27 cellular contexts compared by ENCODE assay signal in genomic region chr7:131300572-131301466, GRCh38. TPM values are rescaled to one million over a fixed set of nuclear protein-coding genes. Genes with fewer than 3 reads are reported as not detected.
DNase-seq lines count a peak whose midpoint lies in the region; ATAC-seq, FAIRE-seq and TF ChIP-seq lines count a peak whose summit lies in the region.
"Had no signal": no experiment of that assay in that cellular context is flagged by ENCODE, and none has a peak within 500 bp of the region (broad histone marks: within the 10 kb centered on the region; RNA-seq: fewer than 3 reads in every experiment).

No MANE protein-coding gene starts in this region.

- peak; percentile 22 for DNase-seq in astrocyte (ENCODE audit: low read depth)
- peak; percentile 33 for DNase-seq in fibroblast of pulmonary artery (ENCODE audit: low read depth)
- no peak for DNase-seq in HepG2 (ENCODE audit: low spot score)
- no peak for DNase-seq in NCI-H146 (lab: John Stamatoyannopoulos, UW)
- DNase-seq in H9, result no peak
- no peak for DNase-seq in stimulated activated effector memory CD8-positive, alpha-beta T cell treated with anti-CD3 and anti-CD28 coated beads, Interleukin-12 subunit alpha, Interleukin-12 subunit beta, amount 100 ng/mL, for 72 hours (ENCODE audit: low spot score in 2 of 2)
- no peak for DNase-seq in activated naive CD4-positive, alpha-beta T cell treated with Interleukin-2 at 50 U/mL for 16 hours
- DNase-seq: activated CD8-positive, alpha-beta memory T cell treated with anti-CD3 and anti-CD28 coated beads for 24 hours; CD8-positive, alpha-beta T cell; effector memory CD8-positive, alpha-beta T cell; left lung; NCI-H1048; NCI-H187 treated with DMSO at 0.1 percent for 48 hours; NCI-H2227 treated with DMSO at 0.1 percent for 48 hours; NCI-H748 treated with DMSO at 0.1 percent for 48 hours; OCI-M1; SHP77 treated with DMSO at 0.1 percent for 48 hours; stimulated activated CD4-positive, alpha-beta T cell treated with anti-CD3 and anti-CD28 coated beads, Interleukin-12 subunit alpha, Interleukin-12 subunit beta, amount 100 ng/mL, for 4 hours; stimulated activated naive CD8-positive, alpha-beta T cell treated with anti-CD3 and anti-CD28 coated beads, Interleukin-15, amount 100 ng/mL, for 72 hours had no signal

- no peaks in the 10 kb centered on the region for H3K27me3 Mint-ChIP-seq in astrocyte (ENCODE audit: low read depth, unreplicated experiment)
- H3K27me3 Mint-ChIP-seq in H9 (ENCODE audit: low read depth), result no peaks in the 10 kb centered on the region
- H3K27me3 Mint-ChIP-seq: activated naive CD4-positive, alpha-beta T cell treated with anti-CD3 and anti-CD28 coated beads, Interleukin-2, amount 50 U/mL, for 24 hours; effector memory CD8-positive, alpha-beta T cell; type B pancreatic cell had no signal

- intact Hi-C loops in HepG2 (cut with micrococcal nuclease; ENCODE audit: unreplicated experiment), result no loop called here

- TF ChIP-seq RAD21 in HepG2 (CRISPR knock-in tag; IDR thresholded peaks at IDR 0.05), result no peak

- H3K79me2 ChIP-seq in astrocyte (ENCODE audit: insufficient read depth, low read length) (no peaks in the 10 kb centered on the region), HepG2 (ENCODE audit: insufficient read depth, low read length) (no peaks in the 10 kb centered on the region), H9 (ENCODE audit: insufficient read depth, low read length) (no peaks in the 10 kb centered on the region)

- H2BK12ac ChIP-seq in H9 (ENCODE audit: insufficient read length, low read depth, low read length), result no peak overlapping the region

- no peak overlapping the region for H3K4me3 ChIP-seq in astrocyte (ENCODE audit: insufficient read depth, low read depth, low read length)
- H3K4me3 ChIP-seq in fibroblast of pulmonary artery (replicated peaks; ENCODE audit: low read depth, low read length), result no peak overlapping the region
- no peak overlapping the region for H3K4me3 ChIP-seq in HepG2 (replicated peaks in 1 of 3; ENCODE audit: insufficient read depth in 1 of 3, low read depth in 2 of 3, low read length in 3 of 3)
- no peak overlapping the region for H3K4me3 ChIP-seq in skeletal muscle tissue (ENCODE audit: low read length in 3 of 3)
- H3K4me3 ChIP-seq: ascending aorta, left lung had no signal

- H3K4me1 ChIP-seq in astrocyte (ENCODE audit: insufficient read depth, low read length) (no peaks in the 10 kb centered on the region), HepG2 (ENCODE audit: insufficient read depth, low read length) (peaks cover 62% of the 10 kb centered on the region), skeletal muscle tissue (ENCODE audit: control insufficient read depth in 3 of 3, insufficient read depth in 3 of 3, low read length in 3 of 3) (peaks cover 10 to 24% (median 11%) of the 10 kb centered on the region in 3 donors), H9 (ENCODE audit: insufficient read depth, low read length) (no peaks in the 10 kb centered on the region; the same call in 1 of the 2 replicates)
- H3K4me1 ChIP-seq: left lung had no signal

- H3K4me2 ChIP-seq in astrocyte (ENCODE audit: low read length) (no peak overlapping the region), HepG2 (ENCODE audit: low read depth, low read length) (no peak overlapping the region), H9 (ENCODE audit: insufficient read depth, insufficient read length, low read length) (no peak overlapping the region)

- H2AFZ ChIP-seq in astrocyte (ENCODE audit: low read depth, low read length) (no peak overlapping the region), HepG2 (ENCODE audit: low read length) (no peak overlapping the region), H9 (ENCODE audit: low read length) (no peak overlapping the region)

- H3K9me3 Mint-ChIP-seq in astrocyte (ENCODE audit: unreplicated experiment), result no peaks in the 10 kb centered on the region
- peaks cover 2% of the 10 kb centered on the region in 2 experiments; a peak in 3 of 5 replicates for H3K9me3 Mint-ChIP-seq in H9
- H3K9me3 Mint-ChIP-seq in stimulated activated effector memory CD8-positive, alpha-beta T cell treated with anti-CD3 and anti-CD28 coated beads, Interleukin-12 subunit alpha, Interleukin-12 subunit beta, amount 100 ng/mL, for 72 hours, result no peaks in the 10 kb centered on the region
- H3K9me3 Mint-ChIP-seq: activated naive CD4-positive, alpha-beta T cell treated with anti-CD3 and anti-CD28 coated beads, Interleukin-2, amount 50 U/mL, for 24 hours; CD8-positive, alpha-beta T cell; effector memory CD8-positive, alpha-beta T cell; type B pancreatic cell had no signal

- H4K91ac ChIP-seq in H9 (ENCODE audit: insufficient read length, low read depth, low read length), result no peak overlapping the region

- TF ChIP-seq POLR2A in HepG2 (IDR thresholded peaks at IDR 0.05; ENCODE audit: insufficient read depth in 1 of 2, low read depth in 2 of 2, low read length in 2 of 2), result no peak

- H3K27me3 ChIP-seq in astrocyte (ENCODE audit: insufficient read depth, low read length) (no peaks in the 10 kb centered on the region), HepG2 (ENCODE audit: control insufficient read depth in 1 of 2, insufficient read depth in 2 of 2, low read length in 2 of 2) (no peaks in the 10 kb centered on the region), skeletal muscle tissue (ENCODE audit: control insufficient read depth in 3 of 3, insufficient read depth in 3 of 3, low read length in 3 of 3) (no peaks in the 10 kb centered on the region), H9 (ENCODE audit: insufficient read depth, low read length) (no peaks in the 10 kb centered on the region)
- H3K27me3 ChIP-seq: ascending aorta, left lung had no signal

- no peak overlapping the region for H3K4ac ChIP-seq in H9 (ENCODE audit: low read depth, low read length)

- no peak overlapping the region for H3K18ac ChIP-seq in H9 (ENCODE audit: insufficient read length, low read depth, low read length)

- H3K4me3 Mint-ChIP-seq in astrocyte (ENCODE audit: unreplicated experiment), result no peak overlapping the region
- 0 out of 5 replicates have a peak overlapping the region, but pooled peaks of 1 of the 2 experiments have one; percentile 31 for H3K4me3 Mint-ChIP-seq in H9
- H3K4me3 Mint-ChIP-seq in stimulated activated effector memory CD8-positive, alpha-beta T cell treated with anti-CD3 and anti-CD28 coated beads, Interleukin-12 subunit alpha, Interleukin-12 subunit beta, amount 100 ng/mL, for 72 hours, result no peak overlapping the region
- H3K4me3 Mint-ChIP-seq: activated naive CD4-positive, alpha-beta T cell treated with anti-CD3 and anti-CD28 coated beads, Interleukin-2, amount 50 U/mL, for 24 hours; CD8-positive, alpha-beta T cell; effector memory CD8-positive, alpha-beta T cell; neural crest cell; stimulated activated naive CD8-positive, alpha-beta T cell treated with anti-CD3 and anti-CD28 coated beads, Interleukin-15, amount 100 ng/mL, for 72 hours; type B pancreatic cell had no signal

- H3K56ac ChIP-seq in H9 (ENCODE audit: insufficient read length, low read depth, low read length), result no peak overlapping the region

- no peak overlapping the region for H3T11ph ChIP-seq in H9 (ENCODE audit: low read length)

- no peak overlapping the region for H3K14ac ChIP-seq in H9 (ENCODE audit: insufficient read depth, low read length)

- POLR2A ChIA-PET in HepG2 (lab: Yijun Ruan, JAX), result no interaction called here

- H4K5ac ChIP-seq in H9 (ENCODE audit: insufficient read length, low read depth, low read length), result no peak overlapping the region

- H2BK5ac ChIP-seq in H9 (ENCODE audit: insufficient read length, low read length), result no peak overlapping the region

- no peaks in the 10 kb centered on the region for H3K23me2 ChIP-seq in H9 (ENCODE audit: insufficient read length, low read depth, low read length, poor library complexity, severe bottlenecking)

- peak; percentile 40; the same call in 2 of the 3 replicates for ATAC-seq in HepG2
- ATAC-seq in stimulated activated effector memory CD8-positive, alpha-beta T cell treated with anti-CD3 and anti-CD28 coated beads, Interleukin-12 subunit alpha, Interleukin-12 subunit beta, amount 100 ng/mL, for 72 hours, result no peak
- ATAC-seq: CD8-positive, alpha-beta T cell; effector memory CD8-positive, alpha-beta T cell; esophagus mucosa; left lung; stimulated activated naive CD8-positive, alpha-beta T cell treated with anti-CD3 and anti-CD28 coated beads, Interleukin-15, amount 100 ng/mL, for 72 hours had no signal

- no peak overlapping the region for H2BK120ac ChIP-seq in H9 (ENCODE audit: low read depth, low read length, poor library complexity, severe bottlenecking)

- H3K36me3 ChIP-seq in astrocyte (ENCODE audit: insufficient read depth, low read length), result no peaks in the 10 kb centered on the region
- H3K36me3 ChIP-seq in HepG2 (replicated peaks in 1 of 2; ENCODE audit: control insufficient read depth in 1 of 2, insufficient read depth in 2 of 2, low read length in 2 of 2), result no peaks in the 10 kb centered on the region
- no peaks in the 10 kb centered on the region for H3K36me3 ChIP-seq in skeletal muscle tissue (ENCODE audit: control insufficient read depth in 3 of 3, insufficient read depth in 3 of 3, low read length in 3 of 3)
- H3K36me3 ChIP-seq: ascending aorta, left lung had no signal

- in situ Hi-C loops in HepG2 (cut with HindIII; ENCODE audit: extremely low pct_ligation_motif_present, low pct_unique_long_range_greater_than_20kb), result no loop called here

- no peak overlapping the region for H4K8ac ChIP-seq in H9 (replicated peaks; ENCODE audit: insufficient read length, low read depth, low read length)

- H3K23ac ChIP-seq in H9 (ENCODE audit: insufficient read length, low read depth, low read length), result no peak overlapping the region

- no peak overlapping the region for H3K27ac Mint-ChIP-seq in astrocyte (ENCODE audit: unreplicated experiment)
- H3K27ac Mint-ChIP-seq in H9, result peak overlapping the region in 1 of 3 experiments; percentile 68; a peak in 2 of 7 replicates
- no peak overlapping the region for H3K27ac Mint-ChIP-seq in stimulated activated effector memory CD8-positive, alpha-beta T cell treated with anti-CD3 and anti-CD28 coated beads, Interleukin-12 subunit alpha, Interleukin-12 subunit beta, amount 100 ng/mL, for 72 hours
- H3K27ac Mint-ChIP-seq: activated naive CD4-positive, alpha-beta T cell treated with anti-CD3 and anti-CD28 coated beads, Interleukin-2, amount 50 U/mL, for 24 hours; CD8-positive, alpha-beta T cell; type B pancreatic cell had no signal

- H3K9ac ChIP-seq in astrocyte (ENCODE audit: low read length) (no peak overlapping the region), HepG2 (ENCODE audit: insufficient read depth, low read depth, low read length) (no peak overlapping the region), skeletal muscle tissue (ENCODE audit: low read depth in 1 of 3, low read length in 3 of 3) (peak overlapping the region in 1 of 3 donors; percentile 60), H9 (ENCODE audit: extremely low read depth, insufficient read length, low read length) (no peak overlapping the region)

- no peak overlapping the region for H2BK20ac ChIP-seq in H9 (ENCODE audit: low read depth, low read length, poor library complexity, severe bottlenecking)

- CTCF ChIA-PET in HepG2 (lab: Yijun Ruan, JAX; ENCODE audit: low intra/inter-chr PET ratio, low total read pairs), result no interaction called here

- H3K79me1 ChIP-seq in H9 (ENCODE audit: insufficient read depth, low read depth, low read length, poor library complexity, severe bottlenecking), result no peaks in the 10 kb centered on the region

- WGBS in HepG2 (ENCODE audit: low lambda C conversion rate), result 29% methylated on average over 8 of the region's 8 CpGs
- WGBS in H9 (ENCODE audit: extremely low coverage, insufficient read length, low lambda C conversion rate), result no CpG with 5 or more reads among the region's 8 CpGs

- H4K20me1 ChIP-seq in astrocyte (ENCODE audit: insufficient read depth, low read length), result no peaks in the 10 kb centered on the region
- H4K20me1 ChIP-seq in HepG2 (ENCODE audit: insufficient read depth, low read length), result no peaks in the 10 kb centered on the region
- no peaks in the 10 kb centered on the region for H4K20me1 ChIP-seq in H9 (ENCODE audit: control insufficient read depth, insufficient read depth, insufficient read length)

- H2AK5ac ChIP-seq in H9 (ENCODE audit: insufficient read length, low read length), result no peak overlapping the region

- no TSS peak for BruUV-seq in HepG2 (replicated peaks; lab: Mats Ljungman, UMichigan)

- TF ChIP-seq CTCF in astrocyte (IDR thresholded peaks at IDR 0.05; ENCODE audit: insufficient read depth, low read depth, low read length) (no peak), fibroblast of pulmonary artery (IDR thresholded peaks at IDR 0.05; ENCODE audit: low read length, missing control alignments) (no peak), HepG2 (CRISPR knock-in tag; IDR thresholded peaks at IDR 0.05) (no peak), H9 (conservative IDR thresholded peaks at IDR 0.05) (no peak)

- TF ChIP-seq EP300 in HepG2 (IDR thresholded peaks at IDR 0.05; ENCODE audit: low read depth in 2 of 2, low read length in 2 of 2) (no peak), HepG2 (CRISPR knock-in tag; IDR thresholded peaks at IDR 0.05; ENCODE audit: borderline replicate concordance) (no peak)

- H3K36me3 Mint-ChIP-seq in astrocyte (ENCODE audit: low read depth, unreplicated experiment) (no peaks in the 10 kb centered on the region), H9 (ENCODE audit: insufficient read depth in 1 of 3, low read depth in 3 of 3) (peaks cover under 1 to 2% (median 1%) of the 10 kb centered on the region in 3 experiments; a peak in 2 of 7 replicates)
- H3K36me3 Mint-ChIP-seq in stimulated activated effector memory CD8-positive, alpha-beta T cell treated with anti-CD3 and anti-CD28 coated beads, Interleukin-12 subunit alpha, Interleukin-12 subunit beta, amount 100 ng/mL, for 72 hours, result no peaks in the 10 kb centered on the region
- H3K36me3 Mint-ChIP-seq: activated naive CD4-positive, alpha-beta T cell treated with anti-CD3 and anti-CD28 coated beads, Interleukin-2, amount 50 U/mL, for 24 hours; CD8-positive, alpha-beta T cell; type B pancreatic cell had no signal

- peaks cover 15% of the 10 kb centered on the region for H3K4me1 Mint-ChIP-seq in astrocyte (ENCODE audit: low read depth, unreplicated experiment)
- peaks cover 26 to 30% of the 10 kb centered on the region in 2 experiments for H3K4me1 Mint-ChIP-seq in H9
- H3K4me1 Mint-ChIP-seq in stimulated activated effector memory CD8-positive, alpha-beta T cell treated with anti-CD3 and anti-CD28 coated beads, Interleukin-12 subunit alpha, Interleukin-12 subunit beta, amount 100 ng/mL, for 72 hours, result peaks cover 1% of the 10 kb centered on the region
- H3K4me1 Mint-ChIP-seq: activated naive CD4-positive, alpha-beta T cell treated with anti-CD3 and anti-CD28 coated beads, Interleukin-2, amount 50 U/mL, for 24 hours had no signal

- no peak for FAIRE-seq in astrocyte (lab: Jason Lieb, UNC)
- no peak for FAIRE-seq in HepG2 (lab: Jason Lieb, UNC)
- FAIRE-seq: GM18507, TTC549 had no signal

- H3K9me3 ChIP-seq in astrocyte (ENCODE audit: insufficient read depth, low read depth, low read length) (no peaks in the 10 kb centered on the region), HepG2 (ENCODE audit: low read length) (no peaks in the 10 kb centered on the region), skeletal muscle tissue (ENCODE audit: control insufficient read depth in 3 of 3, low read length in 3 of 3) (no peaks in the 10 kb centered on the region), H9 (ENCODE audit: control insufficient read depth, low read depth, low read length) (no peaks in the 10 kb centered on the region)
- H3K9me3 ChIP-seq: ascending aorta, left lung had no signal

- no peak overlapping the region for H3K27ac ChIP-seq in astrocyte (ENCODE audit: low read depth, low read length)
- H3K27ac ChIP-seq in HepG2 (ENCODE audit: extremely low read length, insufficient read depth, low read length), result no peak overlapping the region
- H3K27ac ChIP-seq in skeletal muscle tissue (ENCODE audit: low read depth, low read length), result peak overlapping the region; percentile 63
- no peak overlapping the region for H3K27ac ChIP-seq in H9 (ENCODE audit: insufficient read length, low read depth, low read length)
- H3K27ac ChIP-seq: left lung had no signal

- H2BK15ac ChIP-seq in H9 (ENCODE audit: low read depth, low read length), result no peak overlapping the region

RNA-seq across cellular contexts. Expression of gene MKLN1, which starts 26.9 kb away (rescaled TPM):
- 48.0 and 50.3 TPM in 2 replicates for total RNA-seq in astrocyte
- 43.5 and 75.4 TPM in 2 replicates for total RNA-seq in HepG2 (2016; rRNA removed; fragmentation: Illumina TruSeq; extraction: Trizol)
- total RNA-seq in HepG2 (2016; cell fraction: cytosol; rRNA removed; fragmentation: Illumina TruSeq; extraction: Trizol; ENCODE audit: low read depth), result 196 and 227 TPM in 2 replicates
- total RNA-seq in HepG2 (2016; cell fraction: insoluble cytoplasmic fraction; rRNA removed; fragmentation: Illumina TruSeq; extraction: Trizol), result 44.4 and 68.0 TPM in 2 replicates
- 54.9 and 65.8 TPM in 2 replicates for total RNA-seq in HepG2 (2016; cell fraction: membrane; rRNA removed; fragmentation: Illumina TruSeq; extraction: Trizol)
- total RNA-seq in HepG2 (2016; cell fraction: nucleus; rRNA removed; fragmentation: Illumina TruSeq; extraction: Trizol), result 58.0 and 68.3 TPM in 2 replicates
- 32.3 and 33.6 TPM in 2 replicates for polyA plus RNA-seq in HepG2 (2011; rRNA removed)
- 14.1 and 18.4 TPM in 2 replicates for polyA plus RNA-seq in HepG2 (2011; cell fraction: cytosol; rRNA removed)
- 25.8 and 30.7 TPM in 2 replicates for polyA plus RNA-seq in HepG2 (2011; cell fraction: nucleus; rRNA removed)
- 21.2 and 22.6 TPM in 2 replicates for polyA plus RNA-seq in HepG2 (2012)
- polyA plus RNA-seq in HepG2 (2016; cell fraction: cytosol; fragmentation: Illumina TruSeq; extraction: Trizol; ENCODE audit: low read depth), result 3.1 and 4.1 TPM in 2 replicates
- polyA plus RNA-seq in HepG2 (2016; cell fraction: insoluble cytoplasmic fraction; fragmentation: Illumina TruSeq; extraction: Trizol; ENCODE audit: low read depth), result 37.1 and 39.7 TPM in 2 replicates
- 7.0 and 7.1 TPM in 2 replicates for polyA plus RNA-seq in HepG2 (2016; cell fraction: membrane; fragmentation: Illumina TruSeq; extraction: Trizol; ENCODE audit: low read depth)
- 28.0 and 32.6 TPM in 2 replicates for polyA plus RNA-seq in HepG2 (2016; cell fraction: nucleus; fragmentation: Illumina TruSeq; extraction: Trizol; ENCODE audit: insufficient read depth, low read depth)
- 115 and 131 TPM in 2 replicates for polyA minus RNA-seq in HepG2 (2011; rRNA and poly(A)+ RNA removed; ENCODE audit: low replicate concordance)
- polyA minus RNA-seq in HepG2 (2011; cell fraction: cytosol; rRNA and poly(A)+ RNA removed), result 49.2 and 66.9 TPM in 2 replicates
- 192 and 216 TPM in 2 replicates for polyA minus RNA-seq in HepG2 (2011; cell fraction: nucleus; rRNA and poly(A)+ RNA removed)
- 32.9 TPM for total RNA-seq in skeletal muscle tissue
- 33.8 and 34.3 TPM in 2 replicates for total RNA-seq in H9 (2021)

Comparison
In these comparisons a context has a peak if more than half of its experiments do, and no peak if none do; other contexts are left out.
1. DNase-seq: peak in astrocyte (single experiment) and fibroblast of pulmonary artery (single experiment); none in HepG2 (single experiment), NCI-H146 (single experiment), H9 (single experiment), stimulated activated effector memory CD8-positive, alpha-beta T cell treated with anti-CD3 and anti-CD28 coated beads, Interleukin-12 subunit alpha, Interleukin-12 subunit beta, amount 100 ng/mL, for 72 hours (0 of 2) and activated naive CD4-positive, alpha-beta T cell treated with Interleukin-2 at 50 U/mL for 16 hours (single experiment).